In the genomic region with DNA sequence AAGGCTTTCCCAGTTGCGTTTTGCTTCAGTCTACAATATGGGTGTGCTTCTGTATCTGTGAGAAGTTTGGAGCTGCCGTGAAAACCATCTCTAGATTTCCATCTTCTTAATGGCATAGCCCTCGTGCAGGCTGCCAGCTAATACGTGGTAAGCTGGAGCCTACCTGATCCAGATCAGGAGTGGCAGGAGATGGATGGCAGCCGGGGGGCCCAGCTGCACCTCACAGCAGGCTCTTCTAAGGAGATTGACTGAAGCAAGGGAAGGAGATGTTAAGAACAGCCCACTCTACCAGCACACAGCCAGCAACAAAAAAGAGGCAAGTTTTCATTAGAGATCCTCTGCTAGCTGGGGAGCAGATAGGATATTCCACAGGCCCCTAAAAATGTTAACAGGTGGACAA, we compare ENCODE assay signal across 29 cellular contexts.
"Had no signal": no experiment of that assay in that cellular context is flagged by ENCODE, and none has a peak within 500 bp of the region (broad histone marks: within the 10 kb centered on the region; RNA-seq: fewer than 3 reads in every experiment).

No MANE protein-coding gene starts in this region.

- H3K27me3 Mint-ChIP-seq: activated CD4-positive, alpha-beta memory T cell treated with anti-CD3 and anti-CD28 coated beads, Interleukin-2, amount 10 ng/mL, durations not matched to agents 7 days and 5 days; activated CD4-positive, alpha-beta T cell treated with anti-CD3 and anti-CD28 coated beads, Interleukin-2, amount 10 ng/mL, durations not matched to agents 7 days and 5 days; activated naive CD4-positive, alpha-beta T cell treated with anti-CD3 and anti-CD28 coated beads, Interleukin-2, amount 50 U/mL, for 24 hours; activated naive CD8-positive, alpha-beta T cell treated with anti-CD3 and anti-CD28 coated beads for 36 hours; activated naive CD8-positive, alpha-beta T cell treated with anti-CD3 and anti-CD28 coated beads, Interleukin-2, amount 50 U/mL, for 24 hours; dendritic cell treated with granulocyte-macrophage colony-stimulating factor and Interleukin-4, amounts not matched to agents 40 ng/mL and 50 ng/mL, for 4 days had no signal

- H3K36me3 Mint-ChIP-seq: activated naive CD4-positive, alpha-beta T cell treated with anti-CD3 and anti-CD28 coated beads, Interleukin-2, amount 50 U/mL, for 24 hours; activated naive CD8-positive, alpha-beta T cell treated with anti-CD3 and anti-CD28 coated beads for 36 hours had no signal

- H3K27ac ChIP-seq: adrenal gland, body of pancreas, coronary artery had no signal

- H3K4me1 Mint-ChIP-seq: activated CD4-positive, alpha-beta memory T cell treated with anti-CD3 and anti-CD28 coated beads, Interleukin-2, amount 10 ng/mL, durations not matched to agents 7 days and 5 days; activated CD4-positive, alpha-beta T cell treated with anti-CD3 and anti-CD28 coated beads, Interleukin-2, amount 10 ng/mL, durations not matched to agents 7 days and 5 days; activated naive CD4-positive, alpha-beta T cell treated with anti-CD3 and anti-CD28 coated beads, Interleukin-2, amount 50 U/mL, for 24 hours; activated naive CD8-positive, alpha-beta T cell treated with anti-CD3 and anti-CD28 coated beads for 36 hours; activated naive CD8-positive, alpha-beta T cell treated with anti-CD3 and anti-CD28 coated beads, Interleukin-2, amount 50 U/mL, for 24 hours had no signal

- H3K4me3 Mint-ChIP-seq: activated CD4-positive, alpha-beta memory T cell treated with anti-CD3 and anti-CD28 coated beads, Interleukin-2, amount 10 ng/mL, durations not matched to agents 7 days and 5 days; activated CD4-positive, alpha-beta T cell treated with anti-CD3 and anti-CD28 coated beads, Interleukin-2, amount 10 ng/mL, durations not matched to agents 7 days and 5 days; activated naive CD4-positive, alpha-beta T cell treated with anti-CD3 and anti-CD28 coated beads for 36 hours; activated naive CD4-positive, alpha-beta T cell treated with anti-CD3 and anti-CD28 coated beads, Interleukin-2, amount 50 U/mL, for 24 hours; activated naive CD8-positive, alpha-beta T cell treated with anti-CD3 and anti-CD28 coated beads for 36 hours; activated naive CD8-positive, alpha-beta T cell treated with anti-CD3 and anti-CD28 coated beads, Interleukin-2, amount 50 U/mL, for 24 hours; activated T-helper 1 cell treated with anti-CD3 and anti-CD28 coated beads, Interleukin-12 subunit alpha, Interleukin-12 subunit beta, Interleukin-2, Interleukin-4 antibody, amounts not matched to agents 30 ng/mL and 10 ng/mL and 1 ng/mL, durations not matched to agents 14 hours and 24 hours and 36 hours; dendritic cell treated with granulocyte-macrophage colony-stimulating factor and Interleukin-4, amounts not matched to agents 40 ng/mL and 50 ng/mL, for 4 days; endodermal cell; T-helper 17 cell; T-helper 2 cell treated with Interferon-gamma antibody and Interleukin-4, amounts not matched to agents 5 μg/mL and 100 μg/mL, for 36 hours had no signal

- H3K9me3 ChIP-seq: adrenal gland, body of pancreas had no signal

- DNase-seq: activated CD4-positive, alpha-beta memory T cell treated with anti-CD3 and anti-CD28 coated beads, Interleukin-2, amount 10 ng/mL, durations not matched to agents 7 days and 5 days; activated CD4-positive, alpha-beta T cell treated with anti-CD3 and anti-CD28 coated beads for 1 hour; activated CD4-positive, alpha-beta T cell treated with anti-CD3 and anti-CD28 coated beads for 4 hours; activated CD4-positive, alpha-beta T cell treated with anti-CD3 and anti-CD28 coated beads, Interleukin-2, amount 10 ng/mL, durations not matched to agents 7 days and 5 days; activated CD4-positive, alpha-beta T cell treated with anti-CD3 and anti-CD28 coated beads, Interleukin-2, amount 50 U/mL, for 4 hours; activated effector memory CD4-positive, alpha-beta T cell treated with anti-CD3 and anti-CD28 coated beads, Interleukin-2, amount 50 U/mL, for 16 hours; activated naive CD4-positive, alpha-beta T cell treated with anti-CD3 and anti-CD28 coated beads for 36 hours; activated naive CD8-positive, alpha-beta T cell treated with anti-CD3 and anti-CD28 coated beads for 36 hours; activated naive CD8-positive, alpha-beta T cell treated with anti-CD3 and anti-CD28 coated beads, Interleukin-2, amount 50 U/mL, for 24 hours; activated T-cell treated with anti-CD3 and anti-CD28 coated beads, Interleukin-2, amount 50 U/mL, for 48 hours; adrenal gland; amygdala; aorta; body of pancreas; effector memory CD4-positive, alpha-beta T cell; endodermal cell; foreskin fibroblast; head of caudate nucleus; T-helper 1 cell; T-helper 17 cell; T1000 had no signal

- H3K27ac Mint-ChIP-seq: activated CD4-positive, alpha-beta memory T cell treated with anti-CD3 and anti-CD28 coated beads, Interleukin-2, amount 10 ng/mL, durations not matched to agents 7 days and 5 days; activated CD4-positive, alpha-beta T cell treated with anti-CD3 and anti-CD28 coated beads, Interleukin-2, amount 10 ng/mL, durations not matched to agents 7 days and 5 days; activated naive CD4-positive, alpha-beta T cell treated with anti-CD3 and anti-CD28 coated beads for 36 hours; activated naive CD4-positive, alpha-beta T cell treated with anti-CD3 and anti-CD28 coated beads, Interleukin-2, amount 50 U/mL, for 24 hours; activated naive CD8-positive, alpha-beta T cell treated with anti-CD3 and anti-CD28 coated beads for 36 hours; activated naive CD8-positive, alpha-beta T cell treated with anti-CD3 and anti-CD28 coated beads, Interleukin-2, amount 50 U/mL, for 24 hours; activated T-helper 1 cell treated with anti-CD3 and anti-CD28 coated beads, Interleukin-12 subunit alpha, Interleukin-12 subunit beta, Interleukin-2, Interleukin-4 antibody, amounts not matched to agents 30 ng/mL and 10 ng/mL and 1 ng/mL, durations not matched to agents 14 hours and 24 hours and 36 hours; activated T-helper 2 cell treated with anti-CD3 and anti-CD28 coated beads, Interferon-gamma antibody, Interleukin-2, Interleukin-4, amounts not matched to agents 10 μg/mL and 5 μg/mL and 100 μg/mL, durations not matched to agents 14 hours and 24 hours and 36 hours; dendritic cell treated with granulocyte-macrophage colony-stimulating factor and Interleukin-4, amounts not matched to agents 40 ng/mL and 50 ng/mL, for 4 days; endodermal cell; T-helper 17 cell; T-helper 2 cell treated with Interferon-gamma antibody and Interleukin-4, amounts not matched to agents 5 μg/mL and 100 μg/mL, for 36 hours had no signal

- H3K4me3 ChIP-seq: adrenal gland, body of pancreas, coronary artery, dorsolateral prefrontal cortex had no signal

- H3K36me3 ChIP-seq: adrenal gland had no signal

- H3K9me3 Mint-ChIP-seq: activated CD4-positive, alpha-beta memory T cell treated with anti-CD3 and anti-CD28 coated beads, Interleukin-2, amount 10 ng/mL, durations not matched to agents 7 days and 5 days; activated CD4-positive, alpha-beta T cell treated with anti-CD3 and anti-CD28 coated beads, Interleukin-2, amount 10 ng/mL, durations not matched to agents 7 days and 5 days; activated naive CD4-positive, alpha-beta T cell treated with anti-CD3 and anti-CD28 coated beads for 36 hours; activated naive CD4-positive, alpha-beta T cell treated with anti-CD3 and anti-CD28 coated beads, Interleukin-2, amount 50 U/mL, for 24 hours; activated naive CD8-positive, alpha-beta T cell treated with anti-CD3 and anti-CD28 coated beads for 36 hours; activated naive CD8-positive, alpha-beta T cell treated with anti-CD3 and anti-CD28 coated beads, Interleukin-2, amount 50 U/mL, for 24 hours; activated T-helper 1 cell treated with anti-CD3 and anti-CD28 coated beads, Interleukin-12 subunit alpha, Interleukin-12 subunit beta, Interleukin-2, Interleukin-4 antibody, amounts not matched to agents 30 ng/mL and 10 ng/mL and 1 ng/mL, durations not matched to agents 14 hours and 24 hours and 36 hours; activated T-helper 2 cell treated with anti-CD3 and anti-CD28 coated beads, Interferon-gamma antibody, Interleukin-2, Interleukin-4, amounts not matched to agents 10 μg/mL and 5 μg/mL and 100 μg/mL, durations not matched to agents 14 hours and 24 hours and 36 hours; dendritic cell treated with granulocyte-macrophage colony-stimulating factor and Interleukin-4, amounts not matched to agents 40 ng/mL and 50 ng/mL, for 4 days; endodermal cell; T-helper 2 cell treated with Interferon-gamma antibody and Interleukin-4, amounts not matched to agents 5 μg/mL and 100 μg/mL, for 36 hours had no signal

- H3K4me1 ChIP-seq: adrenal gland, body of pancreas had no signal

- H3K27me3 ChIP-seq: adrenal gland, body of pancreas, dorsolateral prefrontal cortex had no signal

- ATAC-seq: activated naive CD8-positive, alpha-beta T cell treated with anti-CD3 and anti-CD28 coated beads, Interleukin-2, amount 50 U/mL, for 24 hours; body of pancreas; esophagus mucosa; T-helper 17 cell had no signal
